ENCODE assay signal across 10 cellular contexts in genomic region chr4:118683513-118683912, GRCh38. TPM values are rescaled to one million over a fixed set of nuclear protein-coding genes. Genes with fewer than 3 reads are reported as not detected.
DNase-seq lines count a peak whose midpoint lies in the region; ATAC-seq lines count a peak whose summit lies in the region.
"Had no signal": no experiment of that assay in that cellular context is flagged by ENCODE, and none has a peak within 500 bp of the region (broad histone marks: within the 10 kb centered on the region; RNA-seq: fewer than 3 reads in every experiment).

No MANE protein-coding gene starts in this region.

- H3K9me3 Mint-ChIP-seq in CD4-positive, CD25-positive, alpha-beta regulatory T cell, result peaks cover 0 to 2% (median 0%) of the 10 kb centered on the region in 7 donors
- H3K9me3 Mint-ChIP-seq: T-helper 2 cell treated with Interferon-gamma antibody and Interleukin-4, amounts not matched to agents 5 μg/mL and 100 μg/mL, for 36 hours had no signal

- no peak overlapping the region for H3K27ac ChIP-seq in CD4-positive, CD25-positive, alpha-beta regulatory T cell (ENCODE audit: insufficient read depth, low read length, poor library complexity, severe bottlenecking)
- H3K27ac ChIP-seq: neutrophil had no signal

- no peaks in the 10 kb centered on the region for H3K27me3 ChIP-seq in CD4-positive, CD25-positive, alpha-beta regulatory T cell (ENCODE audit: control insufficient read depth, insufficient read depth, low read length)
- H3K27me3 ChIP-seq in HAP-1 (ENCODE audit: low read depth) (no peaks in the 10 kb centered on the region), iPS-15b (ENCODE audit: control insufficient read depth, insufficient read depth, low read length) (no peaks in the 10 kb centered on the region)
- H3K27me3 ChIP-seq: neutrophil had no signal

- peak overlapping the region; percentile 14 for H3K9ac ChIP-seq in iPS-15b (ENCODE audit: low read depth, low read length)

- ATAC-seq in CD4-positive, CD25-positive, alpha-beta regulatory T cell (ENCODE audit: low read depth in 2 of 2), result no peak
- ATAC-seq in stimulated activated naive CD8-positive, alpha-beta T cell treated with anti-CD3 and anti-CD28 coated beads, Interleukin-15, Interleukin-2, amounts not matched to agents 100 U/mL and 50 U/mL, for 24 hours, result no peak
- no peak for ATAC-seq in GM21723 (IDR thresholded peaks at IDR 0.05; ENCODE audit: unreplicated experiment)

- peaks cover 12% of the 10 kb centered on the region for H3K27me3 Mint-ChIP-seq in CD4-positive, CD25-positive, alpha-beta regulatory T cell

- peak in 1 of 3 donors; percentile 12 for DNase-seq in CD4-positive, CD25-positive, alpha-beta regulatory T cell
- peak; percentile 33 to 66 for DNase-seq in HAP-1 (ENCODE audit: low spot score in 2 of 2)
- peak; percentile 60 for DNase-seq in RKO (ENCODE audit: low spot score)
- no peak for DNase-seq in stimulated activated naive CD8-positive, alpha-beta T cell treated with anti-CD3 and anti-CD28 coated beads, Interleukin-15, Interleukin-2, amounts not matched to agents 100 U/mL and 50 U/mL, for 24 hours
- DNase-seq in NCI-H2107 treated with DMSO at 0.1 percent for 48 hours (lab: John Stamatoyannopoulos, UW; ENCODE audit: unreplicated experiment), result no peak
- no peak for DNase-seq in C1 segment of cervical spinal cord (lab: John Stamatoyannopoulos, UW)

- no peaks in the 10 kb centered on the region for H3K9me3 ChIP-seq in CD4-positive, CD25-positive, alpha-beta regulatory T cell (ENCODE audit: control insufficient read depth in 2 of 2, low read length in 2 of 2)
- H3K9me3 ChIP-seq in HAP-1, result no peaks in the 10 kb centered on the region
- H3K9me3 ChIP-seq in iPS-15b (ENCODE audit: control insufficient read depth, insufficient read depth, low read length), result no peaks in the 10 kb centered on the region
- H3K9me3 ChIP-seq: neutrophil had no signal

- peaks cover 9 to 32% (median 25%) of the 10 kb centered on the region in 4 donors for H3K4me1 Mint-ChIP-seq in CD4-positive, CD25-positive, alpha-beta regulatory T cell

- H3K36me3 Mint-ChIP-seq in CD4-positive, CD25-positive, alpha-beta regulatory T cell, result peaks cover 6% of the 10 kb centered on the region

- peaks cover 19% of the 10 kb centered on the region for H3K4me1 ChIP-seq in CD4-positive, CD25-positive, alpha-beta regulatory T cell (ENCODE audit: control insufficient read depth, insufficient read depth, low read length, poor library complexity, severe bottlenecking)
- peaks cover 15% of the 10 kb centered on the region for H3K4me1 ChIP-seq in HAP-1
- H3K4me1 ChIP-seq in iPS-15b (ENCODE audit: control insufficient read depth, insufficient read depth, low read length), result peaks cover 8% of the 10 kb centered on the region

- H3K4me3 Mint-ChIP-seq in CD4-positive, CD25-positive, alpha-beta regulatory T cell, result peak overlapping the region in 3 of 4 donors; percentile 33 to 85 (median 85)
- H3K4me3 Mint-ChIP-seq: T-helper 2 cell treated with Interferon-gamma antibody and Interleukin-4, amounts not matched to agents 5 μg/mL and 100 μg/mL, for 36 hours had no signal

- no peak overlapping the region for H3K27ac Mint-ChIP-seq in CD4-positive, CD25-positive, alpha-beta regulatory T cell
- H3K27ac Mint-ChIP-seq: T-helper 2 cell treated with Interferon-gamma antibody and Interleukin-4, amounts not matched to agents 5 μg/mL and 100 μg/mL, for 36 hours had no signal

- H3K36me3 ChIP-seq in CD4-positive, CD25-positive, alpha-beta regulatory T cell (ENCODE audit: control insufficient read depth, insufficient read depth, low read length), result peaks cover 6% of the 10 kb centered on the region
- no peaks in the 10 kb centered on the region; the same call in 1 of the 2 replicates for H3K36me3 ChIP-seq in HAP-1 (replicated peaks)
- peaks cover 5% of the 10 kb centered on the region for H3K36me3 ChIP-seq in iPS-15b (ENCODE audit: control insufficient read depth, insufficient read depth, low read length)

- in situ Hi-C loops in HAP-1 (cut with MboI; ENCODE audit: low sequenced_read_pairs), result loop anchor here (10.0 kb wide), 1 partner anchor 99 kb away; no protein-coding TSS in a partner anchor

- H3K4me3 ChIP-seq in CD4-positive, CD25-positive, alpha-beta regulatory T cell (ENCODE audit: low read depth, low read length), result peak overlapping the region; percentile 7
- H3K4me3 ChIP-seq in HAP-1 (no peak overlapping the region), iPS-15b (ENCODE audit: low read depth, low read length) (no peak overlapping the region)

RNA-seq across cellular contexts. Expression of gene METTL14, which starts 1.7 kb away (rescaled TPM):
- 52.3 TPM for total RNA-seq in CD4-positive, CD25-positive, alpha-beta regulatory T cell
- polyA plus RNA-seq in CD4-positive, CD25-positive, alpha-beta regulatory T cell, result 10 to 100 TPM; 36.4 to 46.9 (median 40.1) TPM

Comparison
In these comparisons a context has a peak if more than half of its experiments do, and no peak if none do; other contexts are left out.
1. DNase-seq: peak in HAP-1 (2 of 2) and RKO (single experiment); none in stimulated activated naive CD8-positive, alpha-beta T cell treated with anti-CD3 and anti-CD28 coated beads, Interleukin-15, Interleukin-2, amounts not matched to agents 100 U/mL and 50 U/mL, for 24 hours (single experiment), NCI-H2107 treated with DMSO at 0.1 percent for 48 hours (single experiment) and C1 segment of cervical spinal cord (0 of 14).